ENCODE assay signal across 8 cellular contexts in the genomic region with DNA sequence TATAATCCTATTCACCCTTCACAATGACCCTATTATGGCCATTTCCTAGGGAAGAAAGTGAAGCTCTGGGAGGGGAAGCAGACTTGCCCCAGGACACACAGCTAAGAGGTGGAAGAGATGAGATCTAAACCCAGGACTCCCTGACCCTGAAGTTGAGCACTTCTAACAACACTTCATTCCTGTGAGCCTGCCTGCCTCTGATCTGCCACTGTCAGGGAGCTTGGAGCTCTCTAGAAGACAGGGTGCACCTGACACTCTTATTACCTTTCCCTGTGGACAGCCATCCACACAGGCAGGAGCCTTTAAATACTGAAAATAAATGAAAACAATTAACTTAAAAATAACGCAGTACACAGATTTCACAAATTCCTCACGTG. TPM values are rescaled to one million over a fixed set of nuclear protein-coding genes. Genes with fewer than 3 reads are reported as not detected.
DNase-seq lines count a peak whose midpoint lies in the region; ATAC-seq and TF ChIP-seq lines count a peak whose summit lies in the region.

No MANE protein-coding gene starts in this region.

- no peak for TF ChIP-seq CTCF in DND-41 (IDR thresholded peaks at IDR 0.05; ENCODE audit: borderline replicate concordance, extremely low read depth, low read length, poor library complexity, severe bottlenecking)

- ATAC-seq in DND-41 (ENCODE audit: insufficient read depth, low read depth) (peak; percentile 9; the same call in 2 of the 3 replicates), HG02759 (IDR thresholded peaks at IDR 0.05; ENCODE audit: unreplicated experiment) (no peak), GM19455 (IDR thresholded peaks at IDR 0.05; ENCODE audit: unreplicated experiment) (no peak), GM19467 (IDR thresholded peaks at IDR 0.05; ENCODE audit: unreplicated experiment) (no peak)
- no peak for ATAC-seq in natural killer cell treated with Interleukin-12 subunit alpha and Interleukin-12 subunit beta and Interleukin-15 and Interleukin-18, amount 100 ng/mL, for 72 hours

- no peaks in the 10 kb centered on the region for H4K20me1 ChIP-seq in DND-41 (ENCODE audit: insufficient read depth, low read length)

- H3K4me1 Mint-ChIP-seq in natural killer cell treated with Interleukin-12 subunit alpha and Interleukin-12 subunit beta and Interleukin-15 and Interleukin-18, amount 100 ng/mL, for 72 hours (ENCODE audit: low read depth in 2 of 2), result peaks cover 56 to 59% of the 10 kb centered on the region in 2 donors

- no peaks in the 10 kb centered on the region for H3K9me3 Mint-ChIP-seq in natural killer cell treated with Interleukin-12 subunit alpha and Interleukin-12 subunit beta and Interleukin-15 and Interleukin-18, amount 100 ng/mL, for 72 hours

- peak overlapping the region; percentile 95 for H3K4me3 Mint-ChIP-seq in natural killer cell treated with Interleukin-12 subunit alpha and Interleukin-12 subunit beta and Interleukin-15 and Interleukin-18, amount 100 ng/mL, for 72 hours

- peak overlapping the region; percentile 94 for H2AFZ ChIP-seq in DND-41 (ENCODE audit: low read depth, low read length)

- peaks cover 4% of the 10 kb centered on the region; the same call in 1 of the 2 replicates for H3K79me2 ChIP-seq in DND-41 (ENCODE audit: insufficient read depth, low read length)

- H3K27me3 ChIP-seq in DND-41 (ENCODE audit: insufficient read depth, low read length, poor library complexity), result no peaks in the 10 kb centered on the region
- H3K27me3 ChIP-seq in duodenal mucosa (ENCODE audit: control insufficient read depth in 1 of 2, insufficient read depth in 2 of 2, low read length in 2 of 2), result no peaks in the 10 kb centered on the region

- H3K4me1 ChIP-seq in DND-41 (ENCODE audit: insufficient read depth, low read length), result peaks cover 28% of the 10 kb centered on the region
- H3K4me1 ChIP-seq in duodenal mucosa (ENCODE audit: control insufficient read depth in 1 of 2, insufficient read depth in 2 of 2, low read length in 2 of 2), result peaks cover 27% of the 10 kb centered on the region in 2 donors

- H3K36me3 ChIP-seq in DND-41 (ENCODE audit: insufficient read depth, low read length), result no peaks in the 10 kb centered on the region
- H3K36me3 ChIP-seq in duodenal mucosa (ENCODE audit: control insufficient read depth in 1 of 2, insufficient read depth in 2 of 2, low read length in 2 of 2), result peaks cover 0 to 4% of the 10 kb centered on the region in 2 donors

- H3K27ac ChIP-seq in DND-41 (ENCODE audit: low read length), result no peak overlapping the region
- H3K27ac ChIP-seq in duodenal mucosa (ENCODE audit: low read depth, low read length), result no peak overlapping the region

- peak overlapping the region; percentile 73 to 92 for H3K27ac Mint-ChIP-seq in natural killer cell treated with Interleukin-12 subunit alpha and Interleukin-12 subunit beta and Interleukin-15 and Interleukin-18, amount 100 ng/mL, for 72 hours

- peak overlapping the region; percentile 88 for H3K4me2 ChIP-seq in DND-41 (ENCODE audit: insufficient read depth, low read length)

- H3K36me3 Mint-ChIP-seq in natural killer cell treated with Interleukin-12 subunit alpha and Interleukin-12 subunit beta and Interleukin-15 and Interleukin-18, amount 100 ng/mL, for 72 hours, result no peaks in the 10 kb centered on the region

- no peaks in the 10 kb centered on the region for H3K27me3 Mint-ChIP-seq in natural killer cell treated with Interleukin-12 subunit alpha and Interleukin-12 subunit beta and Interleukin-15 and Interleukin-18, amount 100 ng/mL, for 72 hours

- H3K4me3 ChIP-seq in DND-41 (ENCODE audit: low read depth in 1 of 2, low read length in 2 of 2), result peak overlapping the region; percentile 34 to 82; a peak in 3 of 4 replicates
- H3K4me3 ChIP-seq in duodenal mucosa (ENCODE audit: low read depth in 1 of 2, low read length in 2 of 2), result peak overlapping the region; percentile 98

- DNase-seq in DND-41, result no peak
- peak; percentile 29 for DNase-seq in NAMALWA (ENCODE audit: low spot score)
- no peak for DNase-seq in natural killer cell treated with Interleukin-12 subunit alpha and Interleukin-12 subunit beta and Interleukin-15 and Interleukin-18, amount 100 ng/mL, for 72 hours (ENCODE audit: low spot score)
- DNase-seq in Ammon's horn (ENCODE audit: low spot score), result no peak

- H3K9me3 ChIP-seq in DND-41 (ENCODE audit: insufficient read depth, low read length, severe bottlenecking) (no peaks in the 10 kb centered on the region), duodenal mucosa (ENCODE audit: control insufficient read depth in 1 of 2, low read length in 2 of 2) (no peaks in the 10 kb centered on the region)

- H3K9ac ChIP-seq in DND-41 (ENCODE audit: low read depth, low read length) (peak overlapping the region; percentile 66), duodenal mucosa (ENCODE audit: low read depth in 1 of 2, low read length in 2 of 2) (peak overlapping the region; percentile 88 to 98)

RNA-seq across cellular contexts. Expression of a gene that starts 0.6 kb away (rescaled TPM):
- total RNA-seq in natural killer cell treated with Interleukin-12 subunit alpha and Interleukin-12 subunit beta and Interleukin-15 and Interleukin-18, amount 100 ng/mL, for 72 hours, result 10 to 100 TPM; 63.7 to 89.9 TPM

RNA-seq across cellular contexts. Expression of a gene that starts 13.1 kb away (rescaled TPM):
- 10 to 100 TPM; 12.3 to 20.7 TPM for total RNA-seq in natural killer cell treated with Interleukin-12 subunit alpha and Interleukin-12 subunit beta and Interleukin-15 and Interleukin-18, amount 100 ng/mL, for 72 hours

RNA-seq across cellular contexts. Expression of a gene that starts 52.0 kb away (rescaled TPM):
- not detected for total RNA-seq in natural killer cell treated with Interleukin-12 subunit alpha and Interleukin-12 subunit beta and Interleukin-15 and Interleukin-18, amount 100 ng/mL, for 72 hours
